ENCODE assay signal across 2 cellular contexts in the genomic region with DNA sequence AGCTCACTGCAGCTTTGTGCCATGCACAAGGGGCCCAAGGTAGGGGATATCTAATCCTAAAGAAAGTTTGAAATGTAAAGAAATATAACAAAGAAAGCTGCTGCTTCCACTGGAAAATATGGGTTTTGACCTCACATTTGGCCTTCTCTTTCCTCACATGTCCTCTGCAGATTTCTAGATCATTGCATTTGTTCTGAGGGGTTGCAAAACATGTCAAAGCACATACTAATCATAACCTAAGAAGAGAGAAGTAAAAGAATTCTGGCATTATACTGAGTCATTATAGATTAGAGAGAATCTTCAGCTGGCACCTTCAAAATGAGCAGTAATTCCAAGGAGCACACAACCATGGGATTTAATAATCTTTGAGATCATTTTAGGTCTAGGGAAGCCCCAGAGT.
TF ChIP-seq lines count a peak whose summit lies in the region.

No MANE protein-coding gene starts in this region.

TF ChIP-seq in HepG2, 621 proteins besides CTCF, POLR2A, EP300 and RAD21:
- TF ChIP-seq, protein P1, sequence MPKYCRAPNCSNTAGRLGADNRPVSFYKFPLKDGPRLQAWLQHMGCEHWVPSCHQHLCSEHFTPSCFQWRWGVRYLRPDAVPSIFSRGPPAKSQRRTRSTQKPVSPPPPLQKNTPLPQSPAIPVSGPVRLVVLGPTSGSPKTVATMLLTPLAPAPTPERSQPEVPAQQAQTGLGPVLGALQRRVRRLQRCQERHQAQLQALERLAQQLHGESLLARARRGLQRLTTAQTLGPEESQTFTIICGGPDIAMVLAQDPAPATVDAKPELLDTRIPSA (CRISPR knock-in tag; IDR thresholded peaks at IDR 0.05; ENCODE audit: borderline replicate concordance): no peak
TF ChIP-seq in HepG2: peak in this region for 0.

TF ChIP-seq in GM12878, 131 proteins besides CTCF, POLR2A, EP300 and RAD21:
- TF ChIP-seq MXI1 (IDR thresholded peaks at IDR 0.05; ENCODE audit: low read depth, low read length) (no peak), POU2F2 (IDR thresholded peaks at IDR 0.05; ENCODE audit: borderline replicate concordance, low read depth, low read length) (no peak), BCL11A (IDR thresholded peaks at IDR 0.05; ENCODE audit: low read depth, low read length) (no peak), CBFB (IDR thresholded peaks at IDR 0.05; ENCODE audit: low read depth) (no peak), ZNF687 (IDR thresholded peaks at IDR 0.05) (no peak), KDM1A (IDR thresholded peaks at IDR 0.05; ENCODE audit: borderline replicate concordance) (no peak), ETV6 (conservative IDR thresholded peaks at IDR 0.05 in 1 of 2, IDR thresholded peaks at IDR 0.05 in 1 of 2; ENCODE audit: borderline replicate concordance in 1 of 2, low read depth in 1 of 2) (no peak), SREBF2 (IDR thresholded peaks at IDR 0.05; ENCODE audit: low read length) (no peak), KAT2A (conservative IDR thresholded peaks at IDR 0.05; ENCODE audit: control insufficient read depth, low read depth, low read length) (no peak), ELK1 (IDR thresholded peaks at IDR 0.05; ENCODE audit: low read depth, low read length) (no peak), MTA3 (IDR thresholded peaks at IDR 0.05; ENCODE audit: borderline replicate concordance, low read length) (no peak), PML (IDR thresholded peaks at IDR 0.05; ENCODE audit: low read length) (no peak), ZBTB11 (CRISPR knock-in tag; IDR thresholded peaks at IDR 0.05) (no peak), ZBTB40 (IDR thresholded peaks at IDR 0.05; ENCODE audit: borderline replicate concordance) (no peak), NFYA (IDR thresholded peaks at IDR 0.05; ENCODE audit: borderline replicate concordance, low read depth, low read length) (no peak), BMI1 (IDR thresholded peaks at IDR 0.05; ENCODE audit: borderline replicate concordance) (no peak), MYB (IDR thresholded peaks at IDR 0.05; ENCODE audit: borderline replicate concordance, low read depth, low read length) (no peak), IRF5 (IDR thresholded peaks at IDR 0.05; ENCODE audit: borderline replicate concordance) (no peak)
